Comparison of ENCODE assay signal across 16 cellular contexts in the genomic region with DNA sequence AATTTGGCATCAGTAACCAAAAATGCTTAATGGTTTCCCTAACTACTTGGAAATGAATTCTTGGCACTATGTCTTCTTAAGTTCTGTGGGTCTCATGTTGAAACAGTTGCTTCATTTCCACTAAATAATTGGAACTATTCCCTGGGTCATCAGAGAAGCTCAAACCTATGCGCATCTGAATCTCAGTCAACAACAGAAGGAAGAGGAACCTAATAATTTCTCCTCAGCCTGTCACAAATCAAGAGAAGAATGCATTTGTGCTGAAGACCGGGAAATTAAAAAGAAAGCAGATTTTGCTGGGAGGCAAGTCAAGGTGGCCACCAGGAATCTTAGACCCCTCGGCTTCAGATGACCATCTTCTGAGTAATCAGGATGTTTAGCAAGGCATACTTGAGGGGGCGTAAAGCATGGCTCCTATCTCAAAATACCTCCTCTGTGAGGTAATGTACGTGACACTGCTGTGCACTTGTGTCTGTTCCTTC. TPM values are rescaled to one million over a fixed set of nuclear protein-coding genes. Genes with fewer than 3 reads are reported as not detected.
DNase-seq lines count a peak whose midpoint lies in the region; ATAC-seq, FAIRE-seq and TF ChIP-seq lines count a peak whose summit lies in the region.
"Had no signal": no experiment of that assay in that cellular context is flagged by ENCODE, and none has a peak within 500 bp of the region (broad histone marks: within the 10 kb centered on the region; RNA-seq: fewer than 3 reads in every experiment).

No MANE protein-coding gene starts in this region.

- H3K4me3 Mint-ChIP-seq in MCF 10A (ENCODE audit: unreplicated experiment), result no peak overlapping the region
- H3K4me3 Mint-ChIP-seq: activated CD8-positive, alpha-beta T cell treated with anti-CD3 and anti-CD28 coated beads, Interleukin-2, amount 10 ng/mL, durations not matched to agents 7 days and 5 days; activated naive CD4-positive, alpha-beta T cell treated with anti-CD3 and anti-CD28 coated beads for 36 hours; T-helper 17 cell had no signal

- no peak for TF ChIP-seq POLR2A in gastrocnemius medialis (IDR thresholded peaks at IDR 0.05)

- in situ Hi-C loops in gastrocnemius medialis (cut with MboI; ENCODE audit: low sequenced_read_pairs in 4 of 4), result no loop called here

- FAIRE-seq in kidney (lab: Jason Lieb, UNC), result no peak

- H3K4me3 ChIP-seq in kidney (ENCODE audit: low read length in 2 of 2) (no peak overlapping the region), mucosa of descending colon (no peak overlapping the region), gastrocnemius medialis (no peak overlapping the region)
- H3K4me3 ChIP-seq: hepatocyte, thoracic aorta had no signal

- CTCF ChIA-PET in MCF 10A (lab: Yijun Ruan, JAX), result interaction anchor here (0.7 to 2.4 kb wide), 12 partner anchors 17 to 719 kb away, joined by 3 to 16 read pairs (median 4); no protein-coding TSS in a partner anchor

- BruUV-seq in MCF 10A (replicated peaks; lab: Mats Ljungman, UMichigan), result no TSS peak

- H3K9me3 ChIP-seq in kidney (ENCODE audit: control insufficient read depth in 1 of 2, low read length in 2 of 2) (no peaks in the 10 kb centered on the region), mucosa of descending colon (no peaks in the 10 kb centered on the region), gastrocnemius medialis (no peaks in the 10 kb centered on the region)
- H3K9me3 ChIP-seq: thoracic aorta had no signal

- H3K4me1 ChIP-seq in kidney (ENCODE audit: control insufficient read depth in 1 of 2, insufficient read depth in 1 of 2, low read depth in 1 of 2, low read length in 2 of 2) (no peaks in the 10 kb centered on the region), mucosa of descending colon (ENCODE audit: low read depth) (no peaks in the 10 kb centered on the region), gastrocnemius medialis (peaks cover 0 to 9% of the 10 kb centered on the region in 2 donors)

- H3K36me3 ChIP-seq in kidney (ENCODE audit: control insufficient read depth in 1 of 2, insufficient read depth in 2 of 2, low read length in 2 of 2) (no peaks in the 10 kb centered on the region), mucosa of descending colon (ENCODE audit: low read depth) (no peaks in the 10 kb centered on the region), gastrocnemius medialis (no peaks in the 10 kb centered on the region)
- H3K36me3 ChIP-seq: thoracic aorta had no signal

- H3K27ac Mint-ChIP-seq in MCF 10A (ENCODE audit: low read depth, unreplicated experiment), result no peak overlapping the region
- H3K27ac Mint-ChIP-seq: activated CD8-positive, alpha-beta T cell treated with anti-CD3 and anti-CD28 coated beads, Interleukin-2, amount 10 ng/mL, durations not matched to agents 7 days and 5 days; activated naive CD4-positive, alpha-beta T cell treated with anti-CD3 and anti-CD28 coated beads for 36 hours; T-helper 17 cell had no signal

- intact Hi-C loops in MCF 10A (cut with micrococcal nuclease), result loop anchor here (5.0 kb wide), 1 partner anchor 54 kb away; a partner anchor contains a TSS
- intact Hi-C loops in kidney (cut with DNase I), result no loop called here
- intact Hi-C loops in mucosa of descending colon (cut with DNase I, micrococcal nuclease), result no loop called here
- intact Hi-C loops in gastrocnemius medialis (cut with DNase I; ENCODE audit: low total_unique reads), result loop anchor here (5.0 kb wide), 1 partner anchor 224 kb away; no protein-coding TSS in a partner anchor

- POLR2A ChIA-PET in MCF 10A (lab: Yijun Ruan, JAX), result interaction anchor here (0.7 kb wide), 1 partner anchor 277 kb away, joined by 3 read pairs; no protein-coding TSS in a partner anchor

- no peak overlapping the region for H3K9ac ChIP-seq in kidney (ENCODE audit: low read length in 2 of 2)

- ATAC-seq in mucosa of descending colon (no peak), gastrocnemius medialis (no peak)
- ATAC-seq: activated CD8-positive, alpha-beta T cell treated with anti-CD3 and anti-CD28 coated beads, Interleukin-2, amount 10 ng/mL, durations not matched to agents 7 days and 5 days; T-helper 17 cell had no signal

- peaks cover 9% of the 10 kb centered on the region for H3K4me1 Mint-ChIP-seq in MCF 10A (ENCODE audit: insufficient read depth, unreplicated experiment)
- H3K4me1 Mint-ChIP-seq: T-helper 17 cell had no signal

- DNase-seq in A172 (ENCODE audit: low spot score), result peak; percentile 60
- DNase-seq in HT1080 (ENCODE audit: low read depth), result peak; percentile 70
- DNase-seq in MCF 10A (ENCODE audit: unreplicated experiment), result peak; percentile 35
- DNase-seq in kidney glomerular epithelial cell (lab: John Stamatoyannopoulos, UW), result peak; percentile 28
- DNase-seq in kidney, result no peak
- DNase-seq in mucosa of descending colon, result no peak
- DNase-seq in gastrocnemius medialis, result no peak
- no peak for DNase-seq in activated gamma-delta T cell treated with Interleukin-2 at 50 U/mL for 16 hours
- DNase-seq: activated CD8-positive, alpha-beta T cell treated with anti-CD3 and anti-CD28 coated beads, Interleukin-2, amount 10 ng/mL, durations not matched to agents 7 days and 5 days; activated naive CD4-positive, alpha-beta T cell treated with anti-CD3 and anti-CD28 coated beads for 36 hours; DMS79 treated with DMSO at 0.1 percent for 48 hours; NCI-H2029; T-helper 17 cell had no signal

- no peaks in the 10 kb centered on the region for H3K9me3 Mint-ChIP-seq in MCF 10A (ENCODE audit: unreplicated experiment)
- H3K9me3 Mint-ChIP-seq: activated naive CD4-positive, alpha-beta T cell treated with anti-CD3 and anti-CD28 coated beads for 36 hours had no signal

- H3K27me3 Mint-ChIP-seq in MCF 10A (ENCODE audit: insufficient read depth, unreplicated experiment), result no peaks in the 10 kb centered on the region

- no peak for TF ChIP-seq CTCF in MCF 10A (IDR thresholded peaks at IDR 0.05; ENCODE audit: unreplicated experiment)
- TF ChIP-seq CTCF in kidney (IDR thresholded peaks at IDR 0.05; ENCODE audit: borderline replicate concordance, extremely low read depth, insufficient read depth), result no peak
- TF ChIP-seq CTCF in mucosa of descending colon (IDR thresholded peaks at IDR 0.05), result no peak
- TF ChIP-seq CTCF in gastrocnemius medialis (IDR thresholded peaks at IDR 0.05 in 4 of 5, conservative IDR thresholded peaks at IDR 0.05 in 1 of 5), result no peak

- no peaks in the 10 kb centered on the region for H3K36me3 Mint-ChIP-seq in MCF 10A (ENCODE audit: insufficient read depth, unreplicated experiment)

- H3K27me3 ChIP-seq in gastrocnemius medialis, result no peaks in the 10 kb centered on the region
- H3K27me3 ChIP-seq: hepatocyte had no signal

- H3K27ac ChIP-seq in kidney (ENCODE audit: low read depth in 2 of 2, low read length in 2 of 2) (no peak overlapping the region), gastrocnemius medialis (no peak overlapping the region)
- H3K27ac ChIP-seq: hepatocyte, thoracic aorta had no signal

RNA-seq across cellular contexts. Expression of a gene that starts 41.4 kb away (rescaled TPM):
- 210 and 391 TPM in 2 replicates for total RNA-seq in A172 (2014; rRNA removed; shearing (Covaris generic))
- total RNA-seq in HT1080 (2014; rRNA removed; shearing (Covaris generic)), result 117 and 160 TPM in 2 replicates
- 116 and 169 TPM in 2 replicates for polyA plus RNA-seq in HT1080 (2015; cell fraction: cytosol; rRNA removed)
- 39.9 and 48.7 TPM in 2 replicates for polyA plus RNA-seq in HT1080 (2015; cell fraction: nucleus; rRNA removed)
- total RNA-seq in MCF 10A (2022), result 376 and 409 TPM in 2 replicates
- 253 TPM for total RNA-seq in kidney
- 1,227 TPM for polyA plus RNA-seq in kidney (ENCODE audit: insufficient read depth, low read depth, low replicate concordance)
- total RNA-seq in mucosa of descending colon, result 100 to 1,000 TPM; 225 to 404 (median 287) TPM
- 100 to 1,000 TPM; 124 to 235 (median 218) TPM for total RNA-seq in gastrocnemius medialis

RNA-seq across cellular contexts. Expression of a gene that starts 54.3 kb away (rescaled TPM):
- total RNA-seq in A172 (2014; rRNA removed; shearing (Covaris generic)), result 0.12 TPM in 1 of 2 replicates, not detected in the other
- 0.16 and 1.2 TPM in 2 replicates for total RNA-seq in HT1080 (2014; rRNA removed; shearing (Covaris generic))
- 1.8 and 2.3 TPM in 2 replicates for polyA plus RNA-seq in HT1080 (2015; cell fraction: cytosol; rRNA removed)
- 3.5 and 3.6 TPM in 2 replicates for polyA plus RNA-seq in HT1080 (2015; cell fraction: nucleus; rRNA removed)
- total RNA-seq in MCF 10A (2022), result 13.8 and 22.0 TPM in 2 replicates
- 1.6 TPM for total RNA-seq in kidney
- polyA plus RNA-seq in kidney (ENCODE audit: insufficient read depth, low read depth, low replicate concordance), result 0.58 TPM
- total RNA-seq in mucosa of descending colon, result 1 to 10 TPM in 1 of 3 donors, under 1 TPM in 1, not detected in 1; 0.53 to 2.2 TPM
- total RNA-seq in gastrocnemius medialis, result 1 to 10 TPM in 2 of 4 donors, not detected in 2; 2.4 to 3.1 TPM
- total RNA-seq: A673 had no signal

Comparison
In these comparisons a context has a peak if more than half of its experiments do, and no peak if none do; other contexts are left out.
1. DNase-seq: peak in A172 (single experiment), HT1080 (single experiment), MCF 10A (single experiment) and kidney glomerular epithelial cell (single experiment); none in kidney (single experiment), mucosa of descending colon (0 of 3), gastrocnemius medialis (0 of 2) and activated gamma-delta T cell treated with Interleukin-2 at 50 U/mL for 16 hours (single experiment).
2. intact Hi-C loops: an anchor here in MCF 10A (5.0 kb wide) and gastrocnemius medialis (5.0 kb wide); none called in kidney and mucosa of descending colon.